20 cellular contexts compared by ENCODE assay signal in genomic region chr4:150855981-150856510, GRCh38.
DNase-seq lines count a peak whose midpoint lies in the region; ATAC-seq and TF ChIP-seq lines count a peak whose summit lies in the region.
"Had no signal": no experiment of that assay in that cellular context is flagged by ENCODE, and none has a peak within 500 bp of the region (broad histone marks: within the 10 kb centered on the region; RNA-seq: fewer than 3 reads in every experiment).

No MANE protein-coding gene starts in this region.

- peaks cover 5% of the 10 kb centered on the region for H3K36me3 ChIP-seq in CD8-positive, alpha-beta T cell (ENCODE audit: insufficient read depth, low read length)

- no peak overlapping the region for H3K27ac ChIP-seq in CD8-positive, alpha-beta T cell (ENCODE audit: low read depth, low read length)
- H3K27ac ChIP-seq: BLaER1, GM23248 had no signal

- no peak overlapping the region for H3K4me3 ChIP-seq in CD8-positive, alpha-beta T cell (ENCODE audit: low read depth, low read length)
- H3K4me3 ChIP-seq: BLaER1, GM23248, K562 had no signal

- H3K27me3 Mint-ChIP-seq in CD8-positive, alpha-beta T cell (ENCODE audit: low read depth): no peaks in the 10 kb centered on the region
- H3K27me3 Mint-ChIP-seq: CD8-positive, alpha-beta memory T cell had no signal

- H3K4me1 ChIP-seq in CD8-positive, alpha-beta T cell (ENCODE audit: insufficient read depth, low read length): no peaks in the 10 kb centered on the region

- H3K27me3 ChIP-seq in CD8-positive, alpha-beta T cell (ENCODE audit: insufficient read depth, low read length): no peaks in the 10 kb centered on the region
- H3K27me3 ChIP-seq: BLaER1 had no signal

- no peaks in the 10 kb centered on the region for H3K4me1 Mint-ChIP-seq in CD8-positive, alpha-beta T cell (ENCODE audit: low read depth)
- H3K4me1 Mint-ChIP-seq: CD8-positive, alpha-beta memory T cell had no signal

- ATAC-seq in CD8-positive, alpha-beta T cell: no peak
- ATAC-seq in GM18870 (IDR thresholded peaks at IDR 0.05; ENCODE audit: unreplicated experiment) (peak; percentile 45), HG02623 (IDR thresholded peaks at IDR 0.05; ENCODE audit: unreplicated experiment) (peak; percentile 53), HG03432 (IDR thresholded peaks at IDR 0.05; ENCODE audit: unreplicated experiment) (peak; percentile 60), GM21717 (IDR thresholded peaks at IDR 0.05; ENCODE audit: unreplicated experiment) (no peak)
- ATAC-seq: K562 had no signal

- TF ChIP-seq CTCF in CD8-positive, alpha-beta T cell (IDR thresholded peaks at IDR 0.05): no peak

- CTCF ChIA-PET in CD8-positive, alpha-beta T cell (lab: Charles Lee): interaction anchor here (0.6 to 1.7 kb wide), 2 partner anchors 11 to 543 kb away, joined by 3 to 4 read pairs; no protein-coding TSS in a partner anchor
- CTCF ChIA-PET in HEK293T (lab: Yijun Ruan, JAX): interaction anchor here (1.3 kb wide), 1 partner anchor 11 kb away, joined by 4 read pairs; no protein-coding TSS in a partner anchor

- H3K9me3 ChIP-seq in CD8-positive, alpha-beta T cell (ENCODE audit: low read length): no peaks in the 10 kb centered on the region
- H3K9me3 ChIP-seq: BLaER1 had no signal

- H3K27ac Mint-ChIP-seq in CD8-positive, alpha-beta T cell: peak overlapping the region; percentile 55

- POLR2A ChIA-PET in CD8-positive, alpha-beta T cell (lab: Charles Lee): no interaction called here
- POLR2A ChIA-PET in HEK293T (lab: Yijun Ruan, JAX): no interaction called here

- no peak overlapping the region for H3K4me3 Mint-ChIP-seq in CD8-positive, alpha-beta T cell
- H3K4me3 Mint-ChIP-seq: CD8-positive, alpha-beta memory T cell had no signal

- no peak for DNase-seq in CD8-positive, alpha-beta T cell
- DNase-seq in HEK293T (ENCODE audit: extremely low spot score): no peak
- no peak for DNase-seq in hypothalamus (lab: John Stamatoyannopoulos, UW)
- no peak for DNase-seq in HK-2 (ENCODE audit: unreplicated experiment)
- DNase-seq: CD8-positive, alpha-beta memory T cell; DMS79 treated with DMSO at 0.1 percent for 48 hours; GM23248; MV-4-11; NCI-H187 treated with DMSO at 0.1 percent for 48 hours; NCI-H345; NCI-H526; RPMI8226; SIG-M5; T-helper 2 cell had no signal

- intact Hi-C loops in CD8-positive, alpha-beta T cell (cut with DNase I, micrococcal nuclease): no loop called here

- no peaks in the 10 kb centered on the region for H3K9me3 Mint-ChIP-seq in CD8-positive, alpha-beta T cell
- H3K9me3 Mint-ChIP-seq: CD8-positive, alpha-beta memory T cell had no signal

- peaks cover 37% of the 10 kb centered on the region for H3K36me3 Mint-ChIP-seq in CD8-positive, alpha-beta T cell

TF ChIP-seq in HEK293T, 16 proteins besides CTCF, POLR2A, EP300 and RAD21:
- TF ChIP-seq L3MBTL2 (conservative IDR thresholded peaks at IDR 0.05) (no peak), SP1 (IDR thresholded peaks at IDR 0.05) (no peak), FOXK2 (IDR thresholded peaks at IDR 0.05) (no peak), BHLHE40 (IDR thresholded peaks at IDR 0.05; ENCODE audit: borderline replicate concordance) (no peak), SUZ12 (IDR thresholded peaks at IDR 0.05) (no peak), HDGF (IDR thresholded peaks at IDR 0.05; ENCODE audit: borderline replicate concordance) (no peak), ELF4 (IDR thresholded peaks at IDR 0.05) (no peak)
TF ChIP-seq in HEK293T: peak in this region for 0.

Comparison
In these comparisons a context has a peak if more than half of its experiments do, and no peak if none do; other contexts are left out.
1. ATAC-seq: peak in GM18870 (single experiment), HG02623 (single experiment) and HG03432 (single experiment); none in CD8-positive, alpha-beta T cell (single experiment) and GM21717 (single experiment).